Comparison of ENCODE assay signal across 1 cellular context in genomic region chr12:12016284-12017100, GRCh38.
TF ChIP-seq lines count a peak whose summit lies in the region.

No MANE protein-coding gene starts in this region.

TF ChIP-seq in GM23338, 12 proteins besides CTCF, POLR2A, EP300 and RAD21 (continued from another document):
- TF ChIP-seq ZNF462 (CRISPR knock-in tag; IDR thresholded peaks at IDR 0.05) = no peak
- TF ChIP-seq CREB1 (CRISPR knock-in tag; IDR thresholded peaks at IDR 0.05; ENCODE audit: low read depth) = no peak
- no peak for TF ChIP-seq REST (IDR thresholded peaks at IDR 0.05; ENCODE audit: unreplicated experiment)
- no peak for TF ChIP-seq ZNF114 (CRISPR knock-in tag; IDR thresholded peaks at IDR 0.05)
- TF ChIP-seq POLR2AphosphoS5 (IDR thresholded peaks at IDR 0.05; ENCODE audit: low read depth) = no peak
- no peak for TF ChIP-seq EZH2 (IDR thresholded peaks at IDR 0.05; ENCODE audit: low read depth, unreplicated experiment)
